13 cellular contexts compared by ENCODE assay signal in the genomic region with DNA sequence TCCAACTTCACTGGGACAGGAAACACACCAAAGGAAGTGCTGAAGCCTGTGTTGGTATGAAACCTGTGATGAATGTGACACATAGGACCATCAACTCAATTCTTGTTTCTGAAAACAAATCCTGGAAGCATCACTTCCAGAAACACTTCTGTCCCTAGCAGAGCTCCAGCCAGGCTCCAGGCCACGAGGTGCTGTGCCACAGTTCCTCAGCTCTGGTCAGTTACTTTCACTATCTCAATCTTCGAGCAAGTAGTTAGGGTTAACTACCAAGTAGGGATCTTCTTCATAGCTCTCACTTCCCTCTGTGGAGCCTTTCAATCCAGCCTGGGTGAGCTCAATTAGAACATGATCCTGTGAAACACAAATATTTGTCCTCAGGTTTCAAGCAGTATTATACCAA. TPM values are rescaled to one million over a fixed set of nuclear protein-coding genes. Genes with fewer than 3 reads are reported as not detected.
A peak's percentile ranks its signal among the peaks of the same experiment; 100 is the strongest.
DNase-seq lines count a peak whose midpoint lies in the region; ATAC-seq, FAIRE-seq and TF ChIP-seq lines count a peak whose summit lies in the region.
"Had no signal": no experiment of that assay in that cellular context is flagged by ENCODE, and none has a peak within 500 bp of the region (broad histone marks: within the 10 kb centered on the region; RNA-seq: fewer than 3 reads in every experiment).

No MANE protein-coding gene starts in this region.

- FAIRE-seq in astrocyte (lab: Jason Lieb, UNC): no peak

- no peaks in the 10 kb centered on the region for H3K27me3 ChIP-seq in astrocyte (ENCODE audit: insufficient read depth, low read length)
- H3K27me3 ChIP-seq in hepatocyte: no peaks in the 10 kb centered on the region
- H3K27me3 ChIP-seq: heart right ventricle, neutrophil had no signal

- no peak overlapping the region for H3K4me3 Mint-ChIP-seq in astrocyte (ENCODE audit: unreplicated experiment)
- no peak overlapping the region for H3K4me3 Mint-ChIP-seq in stimulated activated naive CD8-positive, alpha-beta T cell treated with anti-CD3 and anti-CD28 coated beads, Interleukin-15, amount 100 ng/mL, for 72 hours
- H3K4me3 Mint-ChIP-seq: activated B cell treated with CpG ODN at 0.5 μM for 24 hours, brain had no signal

- H3K9me3 Mint-ChIP-seq in astrocyte (ENCODE audit: unreplicated experiment): no peaks in the 10 kb centered on the region
- no peaks in the 10 kb centered on the region for H3K9me3 Mint-ChIP-seq in stimulated activated naive CD8-positive, alpha-beta T cell treated with anti-CD3 and anti-CD28 coated beads, Interleukin-15, amount 100 ng/mL, for 72 hours
- H3K9me3 Mint-ChIP-seq: activated B cell treated with CpG ODN at 0.5 μM for 24 hours, brain had no signal

- DNase-seq in activated T-cell treated with anti-CD3 and anti-CD28 coated beads, Interleukin-2, amount 50 U/mL, for 48 hours: peak; percentile 15 to 18
- DNase-seq in activated T-cell treated with anti-CD3 and anti-CD28 coated beads for 4 hours (no peak), astrocyte (ENCODE audit: low read depth) (no peak), hepatocyte (ENCODE audit: low spot score) (no peak), NCI-H748 (lab: John Stamatoyannopoulos, UW; ENCODE audit: unreplicated experiment) (no peak), GOT3 (lab: John Stamatoyannopoulos, UW) (no peak), NCI-H446 treated with DMSO at 0.1 percent for 48 hours (lab: John Stamatoyannopoulos, UW) (no peak)
- no peak for DNase-seq in stimulated activated naive CD8-positive, alpha-beta T cell treated with anti-CD3 and anti-CD28 coated beads, Interleukin-15, amount 100 ng/mL, for 72 hours
- DNase-seq: activated B cell treated with CpG ODN at 0.5 μM for 24 hours, heart right ventricle had no signal

- H3K4me1 Mint-ChIP-seq in astrocyte (ENCODE audit: low read depth, unreplicated experiment): peaks cover 4% of the 10 kb centered on the region
- peaks cover 43% of the 10 kb centered on the region for H3K4me1 Mint-ChIP-seq in stimulated activated naive CD8-positive, alpha-beta T cell treated with anti-CD3 and anti-CD28 coated beads, Interleukin-15, amount 100 ng/mL, for 72 hours
- H3K4me1 Mint-ChIP-seq: activated B cell treated with CpG ODN at 0.5 μM for 24 hours, brain had no signal

- peaks cover 7% of the 10 kb centered on the region for H3K36me3 ChIP-seq in astrocyte (ENCODE audit: insufficient read depth, low read length)
- H3K36me3 ChIP-seq in hepatocyte (replicated peaks; ENCODE audit: insufficient read depth, low read depth): no peaks in the 10 kb centered on the region

- H3K79me2 ChIP-seq in astrocyte (ENCODE audit: insufficient read depth, low read length): no peaks in the 10 kb centered on the region
- no peaks in the 10 kb centered on the region for H3K79me2 ChIP-seq in hepatocyte

- H3K9me3 ChIP-seq in astrocyte (ENCODE audit: insufficient read depth, low read depth, low read length) (no peaks in the 10 kb centered on the region), hepatocyte (ENCODE audit: low read depth) (no peaks in the 10 kb centered on the region)
- H3K9me3 ChIP-seq: heart right ventricle, neutrophil had no signal

- H3K4me2 ChIP-seq in astrocyte (ENCODE audit: low read length): peak overlapping the region; percentile 6
- peak overlapping the region; percentile 44 for H3K4me2 ChIP-seq in hepatocyte

- 59% methylated on average over 2 of the region's 2 CpGs for WGBS in hepatocyte (ENCODE audit: low lambda C conversion rate, missing lambda C conversion rate)

- H3K36me3 Mint-ChIP-seq in astrocyte (ENCODE audit: low read depth, unreplicated experiment): no peaks in the 10 kb centered on the region

- H3K4me1 ChIP-seq in astrocyte (ENCODE audit: insufficient read depth, low read length) (peaks cover 10% of the 10 kb centered on the region), hepatocyte (ENCODE audit: insufficient read depth) (peaks cover 26% of the 10 kb centered on the region)

- TF ChIP-seq CTCF in astrocyte (IDR thresholded peaks at IDR 0.05; ENCODE audit: insufficient read depth, low read depth, low read length) (no peak), hepatocyte (IDR thresholded peaks at IDR 0.05; ENCODE audit: poor library complexity) (no peak)

- no peak overlapping the region for H3K27ac ChIP-seq in astrocyte (ENCODE audit: low read depth, low read length)
- H3K27ac ChIP-seq in hepatocyte: peak overlapping the region; percentile 51
- H3K27ac ChIP-seq: neutrophil had no signal

- no peak overlapping the region for H3K4me3 ChIP-seq in astrocyte (ENCODE audit: insufficient read depth, low read depth, low read length)
- no peak overlapping the region for H3K4me3 ChIP-seq in hepatocyte
- H3K4me3 ChIP-seq: heart right ventricle had no signal

- no peaks in the 10 kb centered on the region for H3K27me3 Mint-ChIP-seq in astrocyte (ENCODE audit: low read depth, unreplicated experiment)
- H3K27me3 Mint-ChIP-seq in stimulated activated naive CD8-positive, alpha-beta T cell treated with anti-CD3 and anti-CD28 coated beads, Interleukin-15, amount 100 ng/mL, for 72 hours: no peaks in the 10 kb centered on the region
- H3K27me3 Mint-ChIP-seq: activated B cell treated with CpG ODN at 0.5 μM for 24 hours, brain had no signal

- H3K9ac ChIP-seq in astrocyte (ENCODE audit: low read length): no peak overlapping the region

- H2AFZ ChIP-seq in astrocyte (ENCODE audit: low read depth, low read length) (no peak overlapping the region), hepatocyte (no peak overlapping the region)

- no peaks in the 10 kb centered on the region for H4K20me1 ChIP-seq in astrocyte (ENCODE audit: insufficient read depth, low read length)
- no peaks in the 10 kb centered on the region for H4K20me1 ChIP-seq in hepatocyte (ENCODE audit: insufficient read depth, poor library complexity, severe bottlenecking)

- peak; percentile 46 for ATAC-seq in stimulated activated naive CD8-positive, alpha-beta T cell treated with anti-CD3 and anti-CD28 coated beads, Interleukin-15, amount 100 ng/mL, for 72 hours

- H3K27ac Mint-ChIP-seq in astrocyte (ENCODE audit: unreplicated experiment): no peak overlapping the region
- H3K27ac Mint-ChIP-seq in stimulated activated naive CD8-positive, alpha-beta T cell treated with anti-CD3 and anti-CD28 coated beads, Interleukin-15, amount 100 ng/mL, for 72 hours: no peak overlapping the region
- H3K27ac Mint-ChIP-seq: activated B cell treated with CpG ODN at 0.5 μM for 24 hours had no signal

- H3K9me2 ChIP-seq in hepatocyte (replicated peaks; ENCODE audit: insufficient read depth): no peaks in the 10 kb centered on the region

RNA-seq across cellular contexts. Expression of a gene that starts 3.6 kb away (rescaled TPM):
- total RNA-seq in astrocyte (not detected in 2 replicates), hepatocyte (3.2 and 4.1 TPM in 2 replicates)
- polyA plus RNA-seq in hepatocyte: 0.51 and 1.0 TPM in 2 replicates
- total RNA-seq: activated B cell treated with CpG ODN at 0.5 μM for 24 hours, heart right ventricle had no signal
- polyA plus RNA-seq: AG04450, heart right ventricle had no signal

RNA-seq across cellular contexts. Expression of a gene that starts 35.6 kb away (rescaled TPM):
- total RNA-seq in astrocyte (7.8 and 9.5 TPM in 2 replicates), hepatocyte (16.1 and 17.9 TPM in 2 replicates)
- 8.3 and 13.7 TPM in 2 replicates for polyA plus RNA-seq in hepatocyte

Comparison
In these comparisons a context has a peak if more than half of its experiments do, and no peak if none do; other contexts are left out.
1. DNase-seq: peak in activated T-cell treated with anti-CD3 and anti-CD28 coated beads, Interleukin-2, amount 50 U/mL, for 48 hours (2 of 2); none in activated T-cell treated with anti-CD3 and anti-CD28 coated beads for 4 hours (single experiment), astrocyte (single experiment), hepatocyte (single experiment), stimulated activated naive CD8-positive, alpha-beta T cell treated with anti-CD3 and anti-CD28 coated beads, Interleukin-15, amount 100 ng/mL, for 72 hours (0 of 2), NCI-H748 (single experiment), GOT3 (single experiment) and NCI-H446 treated with DMSO at 0.1 percent for 48 hours (single experiment).